ENCODE assay signal across 1 cellular context in the genomic region with DNA sequence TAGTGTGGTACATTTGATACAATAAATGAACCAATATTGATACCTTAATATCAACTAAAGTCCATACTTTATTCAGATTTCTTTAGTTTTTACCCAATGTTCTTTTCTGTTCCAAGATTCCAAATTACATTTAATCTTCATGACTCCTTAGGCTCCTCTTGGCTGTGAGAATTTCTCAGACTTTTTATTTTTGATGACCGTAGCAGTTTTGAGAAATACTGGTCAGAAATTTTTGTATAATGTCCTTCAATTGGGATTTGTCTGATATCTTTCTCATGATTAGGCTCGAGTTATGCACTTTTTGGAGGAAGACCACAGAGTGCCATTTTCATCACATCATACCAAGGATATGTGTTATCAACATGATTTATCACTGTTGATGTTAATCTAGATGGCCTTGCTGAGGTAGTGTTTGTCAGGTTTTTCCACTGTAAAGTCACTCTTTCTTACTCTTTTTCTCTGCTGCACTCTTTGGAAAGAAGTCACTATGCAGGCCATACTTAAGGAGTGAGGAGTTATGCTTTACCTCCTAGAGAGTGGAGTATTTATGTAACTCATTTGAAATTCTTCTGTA.
A peak's percentile ranks its signal among the peaks of the same experiment; 100 is the strongest.
TF ChIP-seq lines count a peak whose summit lies in the region.

No MANE protein-coding gene starts in this region.

TF ChIP-seq in K562, 482 proteins besides CTCF, POLR2A, EP300 and RAD21:
- TF ChIP-seq ZNF586 (CRISPR knock-in tag; conservative IDR thresholded peaks at IDR 0.05) (no peak), C11orf30 (IDR thresholded peaks at IDR 0.05; ENCODE audit: low read depth) (peak; percentile 37; the same call in 1 of the 2 replicates), MAFK (IDR thresholded peaks at IDR 0.05; ENCODE audit: low read length) (peak; percentile 69), MAFG (tag; conservative IDR thresholded peaks at IDR 0.05) (0 out of 2 replicates have a peak, but pooled peaks have one; percentile 16), ZNF316 (IDR thresholded peaks at IDR 0.05) (peak; percentile 73), MAFF (IDR thresholded peaks at IDR 0.05; ENCODE audit: low read length) (peak; percentile 61)
- TF ChIP-seq, protein P1, sequence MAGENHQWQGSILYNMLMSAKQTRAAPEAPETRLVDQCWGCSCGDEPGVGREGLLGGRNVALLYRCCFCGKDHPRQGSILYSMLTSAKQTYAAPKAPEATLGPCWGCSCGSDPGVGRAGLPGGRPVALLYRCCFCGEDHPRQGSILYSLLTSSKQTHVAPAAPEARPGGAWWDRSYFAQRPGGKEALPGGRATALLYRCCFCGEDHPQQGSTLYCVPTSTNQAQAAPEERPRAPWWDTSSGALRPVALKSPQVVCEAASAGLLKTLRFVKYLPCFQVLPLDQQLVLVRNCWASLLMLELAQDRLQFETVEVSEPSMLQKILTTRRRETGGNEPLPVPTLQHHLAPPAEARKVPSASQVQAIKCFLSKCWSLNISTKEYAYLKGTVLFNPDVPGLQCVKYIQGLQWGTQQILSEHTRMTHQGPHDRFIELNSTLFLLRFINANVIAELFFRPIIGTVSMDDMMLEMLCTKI (IDR thresholded peaks at IDR 0.05; ENCODE audit: partially characterized antibody), result no peak
